Comparison of ENCODE assay signal across 7 cellular contexts in the genomic region with DNA sequence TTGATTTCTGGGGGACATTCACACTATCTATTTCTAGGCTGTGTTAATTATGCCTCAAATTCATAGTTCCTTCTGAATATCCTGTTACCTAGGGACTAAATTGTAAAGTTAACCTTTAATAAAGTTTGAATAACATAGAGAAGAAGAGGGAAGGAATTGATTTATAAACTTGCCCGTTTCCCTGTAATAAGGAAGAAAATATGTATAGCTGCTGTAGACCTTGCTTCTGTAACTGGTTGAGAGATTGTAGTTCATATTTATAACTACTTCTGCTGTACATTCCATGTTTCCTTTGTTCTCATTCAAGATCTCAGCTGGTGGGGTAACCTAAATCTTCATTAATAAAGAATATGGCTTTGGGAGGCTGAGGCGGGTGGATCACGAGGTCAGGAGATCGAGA.
"Had no signal": no experiment of that assay in that cellular context is flagged by ENCODE, and none has a peak within 500 bp of the region (broad histone marks: within the 10 kb centered on the region; RNA-seq: fewer than 3 reads in every experiment).

No MANE protein-coding gene starts in this region.

- H3K9me3 ChIP-seq: HAP-1 had no signal

- ATAC-seq: HCT116 had no signal

- H3K9ac ChIP-seq: GM23248 had no signal

- H2AFZ ChIP-seq: GM23248 had no signal

- H3K27ac ChIP-seq: GM23248, HL-60 had no signal

- H3K4me3 ChIP-seq: GM23248, HAP-1, K562 had no signal

- DNase-seq: GOT3, H7 had no signal

- H3K36me3 ChIP-seq: HAP-1 had no signal
